Comparison of ENCODE assay signal across 1 cellular context in genomic region chr5:166433679-166434078, GRCh38.
TF ChIP-seq lines count a peak whose summit lies in the region.

No MANE protein-coding gene starts in this region.

TF ChIP-seq in H1, 55 proteins besides CTCF, POLR2A, EP300 and RAD21 (continued from another document):
- TF ChIP-seq, protein P1, sequence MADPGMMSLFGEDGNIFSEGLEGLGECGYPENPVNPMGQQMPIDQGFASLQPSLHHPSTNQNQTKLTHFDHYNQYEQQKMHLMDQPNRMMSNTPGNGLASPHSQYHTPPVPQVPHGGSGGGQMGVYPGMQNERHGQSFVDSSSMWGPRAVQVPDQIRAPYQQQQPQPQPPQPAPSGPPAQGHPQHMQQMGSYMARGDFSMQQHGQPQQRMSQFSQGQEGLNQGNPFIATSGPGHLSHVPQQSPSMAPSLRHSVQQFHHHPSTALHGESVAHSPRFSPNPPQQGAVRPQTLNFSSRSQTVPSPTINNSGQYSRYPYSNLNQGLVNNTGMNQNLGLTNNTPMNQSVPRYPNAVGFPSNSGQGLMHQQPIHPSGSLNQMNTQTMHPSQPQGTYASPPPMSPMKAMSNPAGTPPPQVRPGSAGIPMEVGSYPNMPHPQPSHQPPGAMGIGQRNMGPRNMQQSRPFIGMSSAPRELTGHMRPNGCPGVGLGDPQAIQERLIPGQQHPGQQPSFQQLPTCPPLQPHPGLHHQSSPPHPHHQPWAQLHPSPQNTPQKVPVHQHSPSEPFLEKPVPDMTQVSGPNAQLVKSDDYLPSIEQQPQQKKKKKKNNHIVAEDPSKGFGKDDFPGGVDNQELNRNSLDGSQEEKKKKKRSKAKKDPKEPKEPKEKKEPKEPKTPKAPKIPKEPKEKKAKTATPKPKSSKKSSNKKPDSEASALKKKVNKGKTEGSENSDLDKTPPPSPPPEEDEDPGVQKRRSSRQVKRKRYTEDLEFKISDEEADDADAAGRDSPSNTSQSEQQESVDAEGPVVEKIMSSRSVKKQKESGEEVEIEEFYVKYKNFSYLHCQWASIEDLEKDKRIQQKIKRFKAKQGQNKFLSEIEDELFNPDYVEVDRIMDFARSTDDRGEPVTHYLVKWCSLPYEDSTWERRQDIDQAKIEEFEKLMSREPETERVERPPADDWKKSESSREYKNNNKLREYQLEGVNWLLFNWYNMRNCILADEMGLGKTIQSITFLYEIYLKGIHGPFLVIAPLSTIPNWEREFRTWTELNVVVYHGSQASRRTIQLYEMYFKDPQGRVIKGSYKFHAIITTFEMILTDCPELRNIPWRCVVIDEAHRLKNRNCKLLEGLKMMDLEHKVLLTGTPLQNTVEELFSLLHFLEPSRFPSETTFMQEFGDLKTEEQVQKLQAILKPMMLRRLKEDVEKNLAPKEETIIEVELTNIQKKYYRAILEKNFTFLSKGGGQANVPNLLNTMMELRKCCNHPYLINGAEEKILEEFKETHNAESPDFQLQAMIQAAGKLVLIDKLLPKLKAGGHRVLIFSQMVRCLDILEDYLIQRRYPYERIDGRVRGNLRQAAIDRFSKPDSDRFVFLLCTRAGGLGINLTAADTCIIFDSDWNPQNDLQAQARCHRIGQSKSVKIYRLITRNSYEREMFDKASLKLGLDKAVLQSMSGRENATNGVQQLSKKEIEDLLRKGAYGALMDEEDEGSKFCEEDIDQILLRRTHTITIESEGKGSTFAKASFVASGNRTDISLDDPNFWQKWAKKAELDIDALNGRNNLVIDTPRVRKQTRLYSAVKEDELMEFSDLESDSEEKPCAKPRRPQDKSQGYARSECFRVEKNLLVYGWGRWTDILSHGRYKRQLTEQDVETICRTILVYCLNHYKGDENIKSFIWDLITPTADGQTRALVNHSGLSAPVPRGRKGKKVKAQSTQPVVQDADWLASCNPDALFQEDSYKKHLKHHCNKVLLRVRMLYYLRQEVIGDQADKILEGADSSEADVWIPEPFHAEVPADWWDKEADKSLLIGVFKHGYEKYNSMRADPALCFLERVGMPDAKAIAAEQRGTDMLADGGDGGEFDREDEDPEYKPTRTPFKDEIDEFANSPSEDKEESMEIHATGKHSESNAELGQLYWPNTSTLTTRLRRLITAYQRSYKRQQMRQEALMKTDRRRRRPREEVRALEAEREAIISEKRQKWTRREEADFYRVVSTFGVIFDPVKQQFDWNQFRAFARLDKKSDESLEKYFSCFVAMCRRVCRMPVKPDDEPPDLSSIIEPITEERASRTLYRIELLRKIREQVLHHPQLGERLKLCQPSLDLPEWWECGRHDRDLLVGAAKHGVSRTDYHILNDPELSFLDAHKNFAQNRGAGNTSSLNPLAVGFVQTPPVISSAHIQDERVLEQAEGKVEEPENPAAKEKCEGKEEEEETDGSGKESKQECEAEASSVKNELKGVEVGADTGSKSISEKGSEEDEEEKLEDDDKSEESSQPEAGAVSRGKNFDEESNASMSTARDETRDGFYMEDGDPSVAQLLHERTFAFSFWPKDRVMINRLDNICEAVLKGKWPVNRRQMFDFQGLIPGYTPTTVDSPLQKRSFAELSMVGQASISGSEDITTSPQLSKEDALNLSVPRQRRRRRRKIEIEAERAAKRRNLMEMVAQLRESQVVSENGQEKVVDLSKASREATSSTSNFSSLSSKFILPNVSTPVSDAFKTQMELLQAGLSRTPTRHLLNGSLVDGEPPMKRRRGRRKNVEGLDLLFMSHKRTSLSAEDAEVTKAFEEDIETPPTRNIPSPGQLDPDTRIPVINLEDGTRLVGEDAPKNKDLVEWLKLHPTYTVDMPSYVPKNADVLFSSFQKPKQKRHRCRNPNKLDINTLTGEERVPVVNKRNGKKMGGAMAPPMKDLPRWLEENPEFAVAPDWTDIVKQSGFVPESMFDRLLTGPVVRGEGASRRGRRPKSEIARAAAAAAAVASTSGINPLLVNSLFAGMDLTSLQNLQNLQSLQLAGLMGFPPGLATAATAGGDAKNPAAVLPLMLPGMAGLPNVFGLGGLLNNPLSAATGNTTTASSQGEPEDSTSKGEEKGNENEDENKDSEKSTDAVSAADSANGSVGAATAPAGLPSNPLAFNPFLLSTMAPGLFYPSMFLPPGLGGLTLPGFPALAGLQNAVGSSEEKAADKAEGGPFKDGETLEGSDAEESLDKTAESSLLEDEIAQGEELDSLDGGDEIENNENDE (IDR thresholded peaks at IDR 0.05; ENCODE audit: insufficient replicate concordance, low read length) = no peak
- TF ChIP-seq, protein P2, sequence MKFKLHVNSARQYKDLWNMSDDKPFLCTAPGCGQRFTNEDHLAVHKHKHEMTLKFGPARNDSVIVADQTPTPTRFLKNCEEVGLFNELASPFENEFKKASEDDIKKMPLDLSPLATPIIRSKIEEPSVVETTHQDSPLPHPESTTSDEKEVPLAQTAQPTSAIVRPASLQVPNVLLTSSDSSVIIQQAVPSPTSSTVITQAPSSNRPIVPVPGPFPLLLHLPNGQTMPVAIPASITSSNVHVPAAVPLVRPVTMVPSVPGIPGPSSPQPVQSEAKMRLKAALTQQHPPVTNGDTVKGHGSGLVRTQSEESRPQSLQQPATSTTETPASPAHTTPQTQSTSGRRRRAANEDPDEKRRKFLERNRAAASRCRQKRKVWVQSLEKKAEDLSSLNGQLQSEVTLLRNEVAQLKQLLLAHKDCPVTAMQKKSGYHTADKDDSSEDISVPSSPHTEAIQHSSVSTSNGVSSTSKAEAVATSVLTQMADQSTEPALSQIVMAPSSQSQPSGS (IDR thresholded peaks at IDR 0.05; ENCODE audit: low read length) = no peak
- no peak for TF ChIP-seq TCF12 (IDR thresholded peaks at IDR 0.05; ENCODE audit: low read depth, low read length)
- TF ChIP-seq GTF2F1 (IDR thresholded peaks at IDR 0.05; ENCODE audit: borderline replicate concordance, low read depth, low read length) = no peak
- TF ChIP-seq SP1 (IDR thresholded peaks at IDR 0.05; ENCODE audit: low read depth, low read length) = no peak
- TF ChIP-seq RFX5 (IDR thresholded peaks at IDR 0.05; ENCODE audit: borderline replicate concordance, low read depth, low read length) = no peak
- TF ChIP-seq JUN (IDR thresholded peaks at IDR 0.05; ENCODE audit: low read depth, low read length) = no peak
- TF ChIP-seq YY1 (IDR thresholded peaks at IDR 0.05; ENCODE audit: low read depth, low read length) = no peak
- no peak for TF ChIP-seq ZNF274 (IDR thresholded peaks at IDR 0.05; ENCODE audit: borderline replicate concordance, extremely low read depth, low read length)
- no peak for TF ChIP-seq RXRA (IDR thresholded peaks at IDR 0.05; ENCODE audit: insufficient read depth, low read depth, low read length)
- TF ChIP-seq NANOG (IDR thresholded peaks at IDR 0.05; ENCODE audit: insufficient read depth, low read depth, low read length, poor library complexity, severe bottlenecking) = no peak
- no peak for TF ChIP-seq HDAC6 (IDR thresholded peaks at IDR 0.05; ENCODE audit: low read depth, low read length)
- no peak for TF ChIP-seq SP4 (IDR thresholded peaks at IDR 0.05; ENCODE audit: low read length)
